26 cellular contexts compared by ENCODE assay signal in genomic region chr14:51993274-51993673, GRCh38. TPM values are rescaled to one million over a fixed set of nuclear protein-coding genes. Genes with fewer than 3 reads are reported as not detected.
DNase-seq lines count a peak whose midpoint lies in the region; ATAC-seq and TF ChIP-seq lines count a peak whose summit lies in the region.
"Had no signal": no experiment of that assay in that cellular context is flagged by ENCODE, and none has a peak within 500 bp of the region (broad histone marks: within the 10 kb centered on the region; RNA-seq: fewer than 3 reads in every experiment).

No MANE protein-coding gene starts in this region.

- CTCF ChIA-PET in activated CD8-positive, alpha-beta memory T cell treated with anti-CD3 and anti-CD28 coated beads, Interleukin-2, amount 10 ng/mL, durations not matched to agents 7 days and 5 days (lab: Charles Lee), result no interaction called here
- CTCF ChIA-PET in CD4-positive, alpha-beta T cell (lab: Charles Lee), result no interaction called here

- H3K27ac ChIP-seq in CD4-positive, alpha-beta T cell (ENCODE audit: low read depth, low read length), result no peak overlapping the region
- H3K27ac ChIP-seq: foreskin keratinocyte, lower lobe of right lung, neural progenitor cell, right atrium auricular region, RWPE1, tibial nerve had no signal

- H3K27ac Mint-ChIP-seq in activated CD8-positive, alpha-beta memory T cell treated with anti-CD3 and anti-CD28 coated beads, Interleukin-2, amount 10 ng/mL, durations not matched to agents 7 days and 5 days, result peak overlapping the region; percentile 48
- H3K27ac Mint-ChIP-seq in CD4-positive, alpha-beta T cell, result no peak overlapping the region
- no peak overlapping the region for H3K27ac Mint-ChIP-seq in glutamatergic neuron (ENCODE audit: unreplicated experiment)
- H3K27ac Mint-ChIP-seq: dendritic cell treated with granulocyte-macrophage colony-stimulating factor and Interleukin-4, amounts not matched to agents 40 ng/mL and 50 ng/mL, for 4 days; H9; neural progenitor cell had no signal

- H3K9me3 Mint-ChIP-seq in activated CD8-positive, alpha-beta memory T cell treated with anti-CD3 and anti-CD28 coated beads, Interleukin-2, amount 10 ng/mL, durations not matched to agents 7 days and 5 days (ENCODE audit: low read depth), result no peaks in the 10 kb centered on the region
- H3K9me3 Mint-ChIP-seq in CD4-positive, alpha-beta T cell, result no peaks in the 10 kb centered on the region
- peaks cover 5% of the 10 kb centered on the region for H3K9me3 Mint-ChIP-seq in glutamatergic neuron (ENCODE audit: unreplicated experiment)
- H3K9me3 Mint-ChIP-seq: central memory CD8-positive, alpha-beta T cell; dendritic cell treated with granulocyte-macrophage colony-stimulating factor and Interleukin-4, amounts not matched to agents 40 ng/mL and 50 ng/mL, for 4 days; H9; neural progenitor cell had no signal

- H3K27me3 Mint-ChIP-seq in activated CD8-positive, alpha-beta memory T cell treated with anti-CD3 and anti-CD28 coated beads, Interleukin-2, amount 10 ng/mL, durations not matched to agents 7 days and 5 days, result no peaks in the 10 kb centered on the region
- H3K27me3 Mint-ChIP-seq in CD4-positive, alpha-beta T cell, result no peaks in the 10 kb centered on the region
- peaks cover 3% of the 10 kb centered on the region for H3K27me3 Mint-ChIP-seq in glutamatergic neuron (ENCODE audit: unreplicated experiment)
- H3K27me3 Mint-ChIP-seq: central memory CD8-positive, alpha-beta T cell; dendritic cell treated with granulocyte-macrophage colony-stimulating factor and Interleukin-4, amounts not matched to agents 40 ng/mL and 50 ng/mL, for 4 days had no signal

- no peak for ATAC-seq in activated CD8-positive, alpha-beta memory T cell treated with anti-CD3 and anti-CD28 coated beads, Interleukin-2, amount 10 ng/mL, durations not matched to agents 7 days and 5 days
- ATAC-seq in CD4-positive, alpha-beta T cell (ENCODE audit: poor library complexity), result no peak
- no peak for ATAC-seq in GM21576 (IDR thresholded peaks at IDR 0.05; ENCODE audit: unreplicated experiment)
- ATAC-seq: foreskin keratinocyte, lower lobe of right lung had no signal

- H3K4me1 Mint-ChIP-seq in activated CD8-positive, alpha-beta memory T cell treated with anti-CD3 and anti-CD28 coated beads, Interleukin-2, amount 10 ng/mL, durations not matched to agents 7 days and 5 days, result peaks cover 54% of the 10 kb centered on the region
- H3K4me1 Mint-ChIP-seq in CD4-positive, alpha-beta T cell (ENCODE audit: low read depth), result peaks cover 73% of the 10 kb centered on the region
- H3K4me1 Mint-ChIP-seq in glutamatergic neuron (ENCODE audit: low read depth, unreplicated experiment), result peaks cover 8% of the 10 kb centered on the region

- peaks cover 35% of the 10 kb centered on the region for H3K36me3 Mint-ChIP-seq in activated CD8-positive, alpha-beta memory T cell treated with anti-CD3 and anti-CD28 coated beads, Interleukin-2, amount 10 ng/mL, durations not matched to agents 7 days and 5 days
- peaks cover 83% of the 10 kb centered on the region for H3K36me3 Mint-ChIP-seq in CD4-positive, alpha-beta T cell (ENCODE audit: low read depth)
- no peaks in the 10 kb centered on the region for H3K36me3 Mint-ChIP-seq in glutamatergic neuron (ENCODE audit: unreplicated experiment)

- no peak overlapping the region for H3K4me3 Mint-ChIP-seq in activated CD8-positive, alpha-beta memory T cell treated with anti-CD3 and anti-CD28 coated beads, Interleukin-2, amount 10 ng/mL, durations not matched to agents 7 days and 5 days
- H3K4me3 Mint-ChIP-seq in CD4-positive, alpha-beta T cell, result peak overlapping the region; percentile 20
- H3K4me3 Mint-ChIP-seq in glutamatergic neuron (ENCODE audit: unreplicated experiment), result peak overlapping the region; percentile 20
- H3K4me3 Mint-ChIP-seq: central memory CD8-positive, alpha-beta T cell; dendritic cell treated with granulocyte-macrophage colony-stimulating factor and Interleukin-4, amounts not matched to agents 40 ng/mL and 50 ng/mL, for 4 days; H9; neural progenitor cell had no signal

- no peak for TF ChIP-seq CTCF in CD4-positive, alpha-beta T cell (IDR thresholded peaks at IDR 0.05)
- TF ChIP-seq CTCF in NB4 (IDR thresholded peaks at IDR 0.05; ENCODE audit: low read depth, low read length) (no peak), glutamatergic neuron (IDR thresholded peaks at IDR 0.05; ENCODE audit: partially characterized antibody, unreplicated experiment) (no peak)

- H3K27me3 ChIP-seq in CD4-positive, alpha-beta T cell (ENCODE audit: control insufficient read depth, insufficient read depth, low read length), result no peaks in the 10 kb centered on the region
- H3K27me3 ChIP-seq: esophagus muscularis mucosa, foreskin keratinocyte, neural progenitor cell, right atrium auricular region, tibial nerve had no signal

- DNase-seq in activated CD8-positive, alpha-beta memory T cell treated with anti-CD3 and anti-CD28 coated beads, Interleukin-2, amount 10 ng/mL, durations not matched to agents 7 days and 5 days, result no peak
- DNase-seq in activated CD8-positive, alpha-beta memory T cell treated with anti-CD3 and anti-CD28 coated beads, Interleukin-2, amount 50 U/mL, for 4 hours, result no peak
- no peak for DNase-seq in CD4-positive, alpha-beta T cell
- peak; percentile 29 for DNase-seq in NB4 (ENCODE audit: low read depth)
- DNase-seq in glutamatergic neuron, result no peak
- DNase-seq in NCI-H1694 (lab: John Stamatoyannopoulos, UW), result no peak
- DNase-seq in HK-2 (ENCODE audit: unreplicated experiment), result no peak
- DNase-seq: DMS53; foreskin keratinocyte; GDM1; H9; KBM-7; kidney glomerular epithelial cell; lower lobe of right lung; NCI-H187; NCI-H524; stimulated activated CD4-positive, alpha-beta T cell treated with anti-CD3 and anti-CD28 coated beads, Interleukin-1b, Interleukin-23, amount 100 ng/mL, for 48 hours had no signal

- POLR2A ChIA-PET in CD4-positive, alpha-beta T cell (lab: Charles Lee), result interaction anchor here (1.1 kb wide), 1 partner anchor 146 kb away, joined by 3 read pairs; no protein-coding TSS in a partner anchor

- intact Hi-C loops in CD4-positive, alpha-beta T cell (cut with DNase I, micrococcal nuclease), result loop anchor here in 1 of 2 experiments (10.0 kb wide), 3 partner anchors 282 to 1312 kb away; no protein-coding TSS in a partner anchor

- H3K9me3 ChIP-seq in CD4-positive, alpha-beta T cell (ENCODE audit: control insufficient read depth, low read length), result no peaks in the 10 kb centered on the region
- H3K9me3 ChIP-seq: esophagus muscularis mucosa, lower lobe of right lung, right atrium auricular region, tibial nerve had no signal

- no peak for TF ChIP-seq POLR2A in NB4 (IDR thresholded peaks at IDR 0.05; ENCODE audit: extremely low read depth, insufficient read length)

- H3K4me3 ChIP-seq in NB4 (ENCODE audit: low read depth, low read length), result peak overlapping the region; percentile 13
- H3K4me3 ChIP-seq: esophagus muscularis mucosa, lower lobe of right lung, neural progenitor cell, right atrium auricular region, smooth muscle cell, tibial nerve had no signal

RNA-seq across cellular contexts. Expression of gene RTRAF, which starts 3.9 kb away (rescaled TPM):
- total RNA-seq in activated CD8-positive, alpha-beta memory T cell treated with anti-CD3 and anti-CD28 coated beads, Interleukin-2, amount 10 ng/mL, durations not matched to agents 7 days and 5 days, result 100 to 1,000 TPM; 147 to 180 TPM
- total RNA-seq in CD4-positive, alpha-beta T cell, result 100 to 1,000 TPM; 155 to 157 TPM
- 178 TPM for total RNA-seq in glutamatergic neuron (ENCODE audit: unreplicated experiment)
